ENCODE assay signal across 1 cellular context in the genomic region with DNA sequence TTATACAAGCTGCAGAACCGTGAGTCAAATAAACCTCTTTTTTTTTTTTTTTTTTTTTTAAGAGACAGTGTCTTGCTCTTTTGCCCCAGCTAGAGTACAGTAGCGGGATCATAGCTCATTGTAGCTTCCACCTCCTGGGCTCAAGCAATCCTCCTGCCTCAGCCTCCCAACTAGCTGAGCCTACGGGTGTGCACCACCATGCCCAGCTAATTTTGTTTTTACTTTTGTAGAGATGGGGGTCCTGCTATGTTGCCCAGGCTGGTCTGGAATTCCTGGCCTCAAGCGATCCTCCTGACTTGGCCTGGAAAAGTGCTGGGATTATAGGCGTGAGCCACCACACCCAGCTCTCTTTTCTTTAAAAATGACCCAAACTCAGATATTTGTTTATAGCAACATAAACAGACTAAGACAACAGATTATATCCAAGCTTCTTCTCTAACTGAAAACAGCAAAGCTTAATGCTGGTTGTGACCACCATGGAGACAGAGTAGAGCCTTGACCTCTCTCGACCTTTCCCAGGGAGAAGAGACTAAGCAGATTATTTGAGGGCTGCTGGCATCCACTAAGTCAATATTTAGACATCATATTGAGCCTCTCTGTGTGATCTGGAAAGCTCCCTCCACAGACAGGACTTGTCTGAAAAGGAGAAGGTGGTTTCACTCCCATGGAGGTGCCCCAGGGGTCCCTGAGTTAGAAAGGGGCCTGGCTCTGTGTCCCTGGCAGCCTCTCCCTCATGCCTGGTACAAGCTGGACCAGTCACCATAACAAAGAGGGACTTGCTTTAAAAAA.
TF ChIP-seq lines count a peak whose summit lies in the region.

No MANE protein-coding gene starts in this region.

TF ChIP-seq in HepG2, 621 proteins besides CTCF, POLR2A, EP300 and RAD21 (continued from another document and continues in another):
- TF ChIP-seq, protein P1, sequence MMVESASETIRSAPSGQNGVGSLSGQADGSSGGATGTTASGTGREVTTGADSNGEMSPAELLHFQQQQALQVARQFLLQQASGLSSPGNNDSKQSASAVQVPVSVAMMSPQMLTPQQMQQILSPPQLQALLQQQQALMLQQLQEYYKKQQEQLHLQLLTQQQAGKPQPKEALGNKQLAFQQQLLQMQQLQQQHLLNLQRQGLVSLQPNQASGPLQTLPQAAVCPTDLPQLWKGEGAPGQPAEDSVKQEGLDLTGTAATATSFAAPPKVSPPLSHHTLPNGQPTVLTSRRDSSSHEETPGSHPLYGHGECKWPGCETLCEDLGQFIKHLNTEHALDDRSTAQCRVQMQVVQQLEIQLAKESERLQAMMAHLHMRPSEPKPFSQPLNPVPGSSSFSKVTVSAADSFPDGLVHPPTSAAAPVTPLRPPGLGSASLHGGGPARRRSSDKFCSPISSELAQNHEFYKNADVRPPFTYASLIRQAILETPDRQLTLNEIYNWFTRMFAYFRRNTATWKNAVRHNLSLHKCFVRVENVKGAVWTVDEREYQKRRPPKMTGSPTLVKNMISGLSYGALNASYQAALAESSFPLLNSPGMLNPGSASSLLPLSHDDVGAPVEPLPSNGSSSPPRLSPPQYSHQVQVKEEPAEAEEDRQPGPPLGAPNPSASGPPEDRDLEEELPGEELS (CRISPR knock-in tag; IDR thresholded peaks at IDR 0.05), result peak; percentile 43; the same call in 1 of the 2 replicates
- TF ChIP-seq GATAD2A (CRISPR knock-in tag; IDR thresholded peaks at IDR 0.05) (peak; percentile 63), NBN (conservative IDR thresholded peaks at IDR 0.05) (no peak), FOXA1 (IDR thresholded peaks at IDR 0.05) (no peak), FOXA1 (CRISPR knock-in tag; IDR thresholded peaks at IDR 0.05) (peak; percentile 76), ZNF225 (CRISPR knock-in tag; IDR thresholded peaks at IDR 0.05) (no peak), ZNF776 (CRISPR knock-in tag; IDR thresholded peaks at IDR 0.05) (no peak), SOX6 (IDR thresholded peaks at IDR 0.05) (no peak), SOX6 (CRISPR knock-in tag; IDR thresholded peaks at IDR 0.05) (peak; percentile 67), TBX2 (CRISPR knock-in tag; IDR thresholded peaks at IDR 0.05; ENCODE audit: borderline replicate concordance) (no peak), SAP130 (CRISPR knock-in tag; IDR thresholded peaks at IDR 0.05; ENCODE audit: low read depth) (0 out of 2 replicates have a peak, but pooled peaks have one; percentile 9), ETV6 (CRISPR knock-in tag; conservative IDR thresholded peaks at IDR 0.05) (no peak), SKI (IDR thresholded peaks at IDR 0.05; ENCODE audit: partially characterized antibody) (peak; percentile 58), GFI1 (CRISPR knock-in tag; IDR thresholded peaks at IDR 0.05; ENCODE audit: borderline replicate concordance) (no peak), SRSF1 (optimal IDR thresholded peaks at IDR 0.05; ENCODE audit: low read depth, low read length) (no peak)
- TF ChIP-seq, protein P2, sequence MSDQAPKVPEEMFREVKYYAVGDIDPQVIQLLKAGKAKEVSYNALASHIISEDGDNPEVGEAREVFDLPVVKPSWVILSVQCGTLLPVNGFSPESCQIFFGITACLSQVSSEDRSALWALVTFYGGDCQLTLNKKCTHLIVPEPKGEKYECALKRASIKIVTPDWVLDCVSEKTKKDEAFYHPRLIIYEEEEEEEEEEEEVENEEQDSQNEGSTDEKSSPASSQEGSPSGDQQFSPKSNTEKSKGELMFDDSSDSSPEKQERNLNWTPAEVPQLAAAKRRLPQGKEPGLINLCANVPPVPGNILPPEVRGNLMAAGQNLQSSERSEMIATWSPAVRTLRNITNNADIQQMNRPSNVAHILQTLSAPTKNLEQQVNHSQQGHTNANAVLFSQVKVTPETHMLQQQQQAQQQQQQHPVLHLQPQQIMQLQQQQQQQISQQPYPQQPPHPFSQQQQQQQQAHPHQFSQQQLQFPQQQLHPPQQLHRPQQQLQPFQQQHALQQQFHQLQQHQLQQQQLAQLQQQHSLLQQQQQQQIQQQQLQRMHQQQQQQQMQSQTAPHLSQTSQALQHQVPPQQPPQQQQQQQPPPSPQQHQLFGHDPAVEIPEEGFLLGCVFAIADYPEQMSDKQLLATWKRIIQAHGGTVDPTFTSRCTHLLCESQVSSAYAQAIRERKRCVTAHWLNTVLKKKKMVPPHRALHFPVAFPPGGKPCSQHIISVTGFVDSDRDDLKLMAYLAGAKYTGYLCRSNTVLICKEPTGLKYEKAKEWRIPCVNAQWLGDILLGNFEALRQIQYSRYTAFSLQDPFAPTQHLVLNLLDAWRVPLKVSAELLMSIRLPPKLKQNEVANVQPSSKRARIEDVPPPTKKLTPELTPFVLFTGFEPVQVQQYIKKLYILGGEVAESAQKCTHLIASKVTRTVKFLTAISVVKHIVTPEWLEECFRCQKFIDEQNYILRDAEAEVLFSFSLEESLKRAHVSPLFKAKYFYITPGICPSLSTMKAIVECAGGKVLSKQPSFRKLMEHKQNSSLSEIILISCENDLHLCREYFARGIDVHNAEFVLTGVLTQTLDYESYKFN (CRISPR knock-in tag; conservative IDR thresholded peaks at IDR 0.05), result 0 out of 2 replicates have a peak, but pooled peaks have one; percentile 26
- TF ChIP-seq, protein P3, sequence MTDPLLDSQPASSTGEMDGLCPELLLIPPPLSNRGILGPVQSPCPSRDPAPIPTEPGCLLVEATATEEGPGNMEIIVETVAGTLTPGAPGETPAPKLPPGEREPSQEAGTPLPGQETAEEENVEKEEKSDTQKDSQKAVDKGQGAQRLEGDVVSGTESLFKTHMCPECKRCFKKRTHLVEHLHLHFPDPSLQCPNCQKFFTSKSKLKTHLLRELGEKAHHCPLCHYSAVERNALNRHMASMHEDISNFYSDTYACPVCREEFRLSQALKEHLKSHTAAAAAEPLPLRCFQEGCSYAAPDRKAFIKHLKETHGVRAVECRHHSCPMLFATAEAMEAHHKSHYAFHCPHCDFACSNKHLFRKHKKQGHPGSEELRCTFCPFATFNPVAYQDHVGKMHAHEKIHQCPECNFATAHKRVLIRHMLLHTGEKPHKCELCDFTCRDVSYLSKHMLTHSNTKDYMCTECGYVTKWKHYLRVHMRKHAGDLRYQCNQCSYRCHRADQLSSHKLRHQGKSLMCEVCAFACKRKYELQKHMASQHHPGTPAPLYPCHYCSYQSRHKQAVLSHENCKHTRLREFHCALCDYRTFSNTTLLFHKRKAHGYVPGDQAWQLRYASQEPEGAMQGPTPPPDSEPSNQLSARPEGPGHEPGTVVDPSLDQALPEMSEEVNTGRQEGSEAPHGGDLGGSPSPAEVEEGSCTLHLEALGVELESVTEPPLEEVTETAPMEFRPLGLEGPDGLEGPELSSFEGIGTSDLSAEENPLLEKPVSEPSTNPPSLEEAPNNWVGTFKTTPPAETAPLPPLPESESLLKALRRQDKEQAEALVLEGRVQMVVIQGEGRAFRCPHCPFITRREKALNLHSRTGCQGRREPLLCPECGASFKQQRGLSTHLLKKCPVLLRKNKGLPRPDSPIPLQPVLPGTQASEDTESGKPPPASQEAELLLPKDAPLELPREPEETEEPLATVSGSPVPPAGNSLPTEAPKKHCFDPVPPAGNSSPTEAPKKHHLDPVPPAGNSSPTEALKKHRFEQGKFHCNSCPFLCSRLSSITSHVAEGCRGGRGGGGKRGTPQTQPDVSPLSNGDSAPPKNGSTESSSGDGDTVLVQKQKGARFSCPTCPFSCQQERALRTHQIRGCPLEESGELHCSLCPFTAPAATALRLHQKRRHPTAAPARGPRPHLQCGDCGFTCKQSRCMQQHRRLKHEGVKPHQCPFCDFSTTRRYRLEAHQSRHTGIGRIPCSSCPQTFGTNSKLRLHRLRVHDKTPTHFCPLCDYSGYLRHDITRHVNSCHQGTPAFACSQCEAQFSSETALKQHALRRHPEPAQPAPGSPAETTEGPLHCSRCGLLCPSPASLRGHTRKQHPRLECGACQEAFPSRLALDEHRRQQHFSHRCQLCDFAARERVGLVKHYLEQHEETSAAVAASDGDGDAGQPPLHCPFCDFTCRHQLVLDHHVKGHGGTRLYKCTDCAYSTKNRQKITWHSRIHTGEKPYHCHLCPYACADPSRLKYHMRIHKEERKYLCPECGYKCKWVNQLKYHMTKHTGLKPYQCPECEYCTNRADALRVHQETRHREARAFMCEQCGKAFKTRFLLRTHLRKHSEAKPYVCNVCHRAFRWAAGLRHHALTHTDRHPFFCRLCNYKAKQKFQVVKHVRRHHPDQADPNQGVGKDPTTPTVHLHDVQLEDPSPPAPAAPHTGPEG (CRISPR knock-in tag; IDR thresholded peaks at IDR 0.05), result no peak
- TF ChIP-seq, protein P4, sequence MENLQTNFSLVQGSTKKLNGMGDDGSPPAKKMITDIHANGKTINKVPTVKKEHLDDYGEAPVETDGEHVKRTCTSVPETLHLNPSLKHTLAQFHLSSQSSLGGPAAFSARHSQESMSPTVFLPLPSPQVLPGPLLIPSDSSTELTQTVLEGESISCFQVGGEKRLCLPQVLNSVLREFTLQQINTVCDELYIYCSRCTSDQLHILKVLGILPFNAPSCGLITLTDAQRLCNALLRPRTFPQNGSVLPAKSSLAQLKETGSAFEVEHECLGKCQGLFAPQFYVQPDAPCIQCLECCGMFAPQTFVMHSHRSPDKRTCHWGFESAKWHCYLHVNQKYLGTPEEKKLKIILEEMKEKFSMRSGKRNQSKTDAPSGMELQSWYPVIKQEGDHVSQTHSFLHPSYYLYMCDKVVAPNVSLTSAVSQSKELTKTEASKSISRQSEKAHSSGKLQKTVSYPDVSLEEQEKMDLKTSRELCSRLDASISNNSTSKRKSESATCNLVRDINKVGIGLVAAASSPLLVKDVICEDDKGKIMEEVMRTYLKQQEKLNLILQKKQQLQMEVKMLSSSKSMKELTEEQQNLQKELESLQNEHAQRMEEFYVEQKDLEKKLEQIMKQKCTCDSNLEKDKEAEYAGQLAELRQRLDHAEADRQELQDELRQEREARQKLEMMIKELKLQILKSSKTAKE (CRISPR knock-in tag; IDR thresholded peaks at IDR 0.05; ENCODE audit: borderline replicate concordance), result peak; percentile 44; the same call in 1 of the 2 replicates
- TF ChIP-seq, protein P5, sequence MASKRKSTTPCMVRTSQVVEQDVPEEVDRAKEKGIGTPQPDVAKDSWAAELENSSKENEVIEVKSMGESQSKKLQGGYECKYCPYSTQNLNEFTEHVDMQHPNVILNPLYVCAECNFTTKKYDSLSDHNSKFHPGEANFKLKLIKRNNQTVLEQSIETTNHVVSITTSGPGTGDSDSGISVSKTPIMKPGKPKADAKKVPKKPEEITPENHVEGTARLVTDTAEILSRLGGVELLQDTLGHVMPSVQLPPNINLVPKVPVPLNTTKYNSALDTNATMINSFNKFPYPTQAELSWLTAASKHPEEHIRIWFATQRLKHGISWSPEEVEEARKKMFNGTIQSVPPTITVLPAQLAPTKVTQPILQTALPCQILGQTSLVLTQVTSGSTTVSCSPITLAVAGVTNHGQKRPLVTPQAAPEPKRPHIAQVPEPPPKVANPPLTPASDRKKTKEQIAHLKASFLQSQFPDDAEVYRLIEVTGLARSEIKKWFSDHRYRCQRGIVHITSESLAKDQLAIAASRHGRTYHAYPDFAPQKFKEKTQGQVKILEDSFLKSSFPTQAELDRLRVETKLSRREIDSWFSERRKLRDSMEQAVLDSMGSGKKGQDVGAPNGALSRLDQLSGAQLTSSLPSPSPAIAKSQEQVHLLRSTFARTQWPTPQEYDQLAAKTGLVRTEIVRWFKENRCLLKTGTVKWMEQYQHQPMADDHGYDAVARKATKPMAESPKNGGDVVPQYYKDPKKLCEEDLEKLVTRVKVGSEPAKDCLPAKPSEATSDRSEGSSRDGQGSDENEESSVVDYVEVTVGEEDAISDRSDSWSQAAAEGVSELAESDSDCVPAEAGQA (IDR thresholded peaks at IDR 0.05; ENCODE audit: low read depth), result no peak
- TF ChIP-seq, protein P5 (CRISPR knock-in tag; IDR thresholded peaks at IDR 0.05; ENCODE audit: borderline replicate concordance), result no peak
- TF ChIP-seq, protein P6, sequence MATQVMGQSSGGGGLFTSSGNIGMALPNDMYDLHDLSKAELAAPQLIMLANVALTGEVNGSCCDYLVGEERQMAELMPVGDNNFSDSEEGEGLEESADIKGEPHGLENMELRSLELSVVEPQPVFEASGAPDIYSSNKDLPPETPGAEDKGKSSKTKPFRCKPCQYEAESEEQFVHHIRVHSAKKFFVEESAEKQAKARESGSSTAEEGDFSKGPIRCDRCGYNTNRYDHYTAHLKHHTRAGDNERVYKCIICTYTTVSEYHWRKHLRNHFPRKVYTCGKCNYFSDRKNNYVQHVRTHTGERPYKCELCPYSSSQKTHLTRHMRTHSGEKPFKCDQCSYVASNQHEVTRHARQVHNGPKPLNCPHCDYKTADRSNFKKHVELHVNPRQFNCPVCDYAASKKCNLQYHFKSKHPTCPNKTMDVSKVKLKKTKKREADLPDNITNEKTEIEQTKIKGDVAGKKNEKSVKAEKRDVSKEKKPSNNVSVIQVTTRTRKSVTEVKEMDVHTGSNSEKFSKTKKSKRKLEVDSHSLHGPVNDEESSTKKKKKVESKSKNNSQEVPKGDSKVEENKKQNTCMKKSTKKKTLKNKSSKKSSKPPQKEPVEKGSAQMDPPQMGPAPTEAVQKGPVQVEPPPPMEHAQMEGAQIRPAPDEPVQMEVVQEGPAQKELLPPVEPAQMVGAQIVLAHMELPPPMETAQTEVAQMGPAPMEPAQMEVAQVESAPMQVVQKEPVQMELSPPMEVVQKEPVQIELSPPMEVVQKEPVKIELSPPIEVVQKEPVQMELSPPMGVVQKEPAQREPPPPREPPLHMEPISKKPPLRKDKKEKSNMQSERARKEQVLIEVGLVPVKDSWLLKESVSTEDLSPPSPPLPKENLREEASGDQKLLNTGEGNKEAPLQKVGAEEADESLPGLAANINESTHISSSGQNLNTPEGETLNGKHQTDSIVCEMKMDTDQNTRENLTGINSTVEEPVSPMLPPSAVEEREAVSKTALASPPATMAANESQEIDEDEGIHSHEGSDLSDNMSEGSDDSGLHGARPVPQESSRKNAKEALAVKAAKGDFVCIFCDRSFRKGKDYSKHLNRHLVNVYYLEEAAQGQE (IDR thresholded peaks at IDR 0.05; ENCODE audit: borderline replicate concordance in 1 of 2, low read depth in 1 of 2, low read length in 2 of 2), result 0 out of 4 replicates have a peak, but pooled peaks of 1 of the 2 experiments have one; percentile 39
